1 cellular context compared by ENCODE assay signal in the genomic region with DNA sequence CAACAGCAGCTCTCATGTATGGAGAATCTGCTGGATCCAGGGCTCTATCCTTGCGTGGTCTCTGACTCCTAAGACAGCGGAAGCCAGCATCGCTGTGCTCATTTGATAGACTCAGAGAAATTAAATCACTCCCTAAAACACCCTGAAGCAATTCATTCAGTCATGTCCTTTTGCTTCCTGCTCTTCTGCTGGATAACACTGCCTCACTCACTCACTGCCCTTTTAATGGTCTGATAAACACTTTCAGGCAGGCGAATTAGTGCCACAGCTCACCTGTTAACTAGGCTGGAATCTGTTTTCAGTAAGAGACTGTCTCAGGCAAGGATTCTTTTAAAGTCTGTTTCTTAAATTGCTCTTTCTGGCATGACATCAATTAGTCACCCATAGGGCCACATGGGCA.
TF ChIP-seq lines count a peak whose summit lies in the region.

No MANE protein-coding gene starts in this region.

TF ChIP-seq in SK-N-SH treated with all-trans-retinoic acid at 6 μM for 48 hours, 23 proteins besides CTCF, POLR2A, EP300 and RAD21 (continued from another document):
- TF ChIP-seq PPARA (CRISPR knock-in tag; IDR thresholded peaks at IDR 0.05; ENCODE audit: borderline replicate concordance) (no peak), ZC3H10 (CRISPR knock-in tag; IDR thresholded peaks at IDR 0.05) (no peak), ZNF565 (CRISPR knock-in tag; conservative IDR thresholded peaks at IDR 0.05; ENCODE audit: low read depth) (no peak), SNAI2 (CRISPR knock-in tag; IDR thresholded peaks at IDR 0.05) (no peak), ZNF70 (CRISPR knock-in tag; IDR thresholded peaks at IDR 0.05) (no peak), ARNTL (CRISPR knock-in tag; IDR thresholded peaks at IDR 0.05; ENCODE audit: borderline replicate concordance, low read depth) (no peak), ZFP3 (CRISPR knock-in tag; IDR thresholded peaks at IDR 0.05) (no peak)
- TF ChIP-seq, protein P1, sequence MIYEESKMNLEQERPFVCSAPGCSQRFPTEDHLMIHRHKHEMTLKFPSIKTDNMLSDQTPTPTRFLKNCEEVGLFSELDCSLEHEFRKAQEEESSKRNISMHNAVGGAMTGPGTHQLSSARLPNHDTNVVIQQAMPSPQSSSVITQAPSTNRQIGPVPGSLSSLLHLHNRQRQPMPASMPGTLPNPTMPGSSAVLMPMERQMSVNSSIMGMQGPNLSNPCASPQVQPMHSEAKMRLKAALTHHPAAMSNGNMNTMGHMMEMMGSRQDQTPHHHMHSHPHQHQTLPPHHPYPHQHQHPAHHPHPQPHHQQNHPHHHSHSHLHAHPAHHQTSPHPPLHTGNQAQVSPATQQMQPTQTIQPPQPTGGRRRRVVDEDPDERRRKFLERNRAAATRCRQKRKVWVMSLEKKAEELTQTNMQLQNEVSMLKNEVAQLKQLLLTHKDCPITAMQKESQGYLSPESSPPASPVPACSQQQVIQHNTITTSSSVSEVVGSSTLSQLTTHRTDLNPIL (CRISPR knock-in tag; IDR thresholded peaks at IDR 0.05; ENCODE audit: low read depth): no peak
- TF ChIP-seq, protein P2, sequence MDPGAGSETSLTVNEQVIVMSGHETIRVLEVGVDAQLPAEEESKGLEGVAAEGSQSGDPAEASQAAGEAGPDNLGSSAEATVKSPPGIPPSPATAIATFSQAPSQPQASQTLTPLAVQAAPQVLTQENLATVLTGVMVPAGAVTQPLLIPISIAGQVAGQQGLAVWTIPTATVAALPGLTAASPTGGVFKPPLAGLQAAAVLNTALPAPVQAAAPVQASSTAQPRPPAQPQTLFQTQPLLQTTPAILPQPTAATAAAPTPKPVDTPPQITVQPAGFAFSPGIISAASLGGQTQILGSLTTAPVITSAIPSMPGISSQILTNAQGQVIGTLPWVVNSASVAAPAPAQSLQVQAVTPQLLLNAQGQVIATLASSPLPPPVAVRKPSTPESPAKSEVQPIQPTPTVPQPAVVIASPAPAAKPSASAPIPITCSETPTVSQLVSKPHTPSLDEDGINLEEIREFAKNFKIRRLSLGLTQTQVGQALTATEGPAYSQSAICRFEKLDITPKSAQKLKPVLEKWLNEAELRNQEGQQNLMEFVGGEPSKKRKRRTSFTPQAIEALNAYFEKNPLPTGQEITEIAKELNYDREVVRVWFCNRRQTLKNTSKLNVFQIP (CRISPR knock-in tag; IDR thresholded peaks at IDR 0.05; ENCODE audit: borderline replicate concordance, low read depth): no peak
